In genomic region chrX:124726881-124727280, GRCh38 we compare ENCODE assay signal across 17 cellular contexts.
"Had no signal": no experiment of that assay in that cellular context is flagged by ENCODE, and none has a peak within 500 bp of the region (broad histone marks: within the 10 kb centered on the region; RNA-seq: fewer than 3 reads in every experiment).

No MANE protein-coding gene starts in this region.

- H2AFZ ChIP-seq: hepatocyte had no signal

- H3K4me3 ChIP-seq: adrenal gland, body of pancreas, gastroesophageal sphincter, hepatocyte, left ventricle myocardium inferior, spleen, tibial artery, vagina had no signal

- H3K9me3 ChIP-seq: adrenal gland, body of pancreas, gastroesophageal sphincter, left ventricle myocardium inferior, spleen, tibial artery, vagina had no signal

- H3K4me1 ChIP-seq: adrenal gland, body of pancreas, gastroesophageal sphincter, left ventricle myocardium inferior, spleen, tibial artery, vagina had no signal

- ATAC-seq: body of pancreas; gastroesophageal sphincter; sciatic nerve; stimulated activated memory B cell treated with anti-CD40 and anti-IgM and Interleukin-4, amounts not matched to agents 10 μg/mL and 1 μg/mL and 100 μg/mL, for 72 hours had no signal

- DNase-seq: activated naive CD4-positive, alpha-beta T cell treated with anti-CD3 and anti-CD28 coated beads, Interleukin-2, amount 50 U/mL, for 16 hours; activated T-cell treated with anti-CD3 and anti-CD28 coated beads for 4 hours; adrenal gland; body of pancreas; central memory CD4-positive, alpha-beta T cell; effector memory CD4-positive, alpha-beta T cell; kidney; left ventricle myocardium inferior; spleen; stimulated activated CD4-positive, alpha-beta T cell treated with anti-CD3 and anti-CD28 coated beads, Interleukin-1b, Interleukin-23, amount 100 ng/mL, for 48 hours; tibial artery had no signal

- H3K27me3 ChIP-seq: adrenal gland, body of pancreas, gastroesophageal sphincter, hepatocyte, spleen, tibial artery, vagina had no signal

- H3K27ac ChIP-seq: adrenal gland, body of pancreas, gastroesophageal sphincter, hepatocyte, left ventricle myocardium inferior, spleen, tibial artery, vagina, VCaP had no signal

- H3K79me2 ChIP-seq: hepatocyte had no signal

- H3K36me3 ChIP-seq: adrenal gland, gastroesophageal sphincter, left ventricle myocardium inferior, spleen, tibial artery, vagina had no signal

- H3K4me2 ChIP-seq: hepatocyte had no signal
